1 cellular context compared by ENCODE assay signal in the genomic region with DNA sequence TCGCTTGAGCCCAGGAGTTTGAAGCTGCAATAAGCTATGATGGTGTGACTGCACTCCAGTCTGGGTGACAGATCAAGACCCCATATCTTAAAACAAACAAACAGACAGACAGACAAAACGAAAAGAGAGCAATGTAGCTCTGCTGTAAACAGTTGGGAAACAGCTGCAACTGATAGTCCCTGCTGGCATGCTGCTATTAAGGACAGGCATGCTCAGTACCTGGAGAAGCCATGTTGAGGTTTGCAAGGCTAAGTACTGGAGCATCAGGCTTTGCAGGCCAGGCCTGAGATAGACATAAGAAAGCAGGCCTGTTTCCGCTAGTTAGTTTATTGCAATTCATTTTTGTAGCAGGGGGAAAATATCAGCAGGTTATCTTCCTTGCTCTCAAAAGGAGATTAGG.
TF ChIP-seq lines count a peak whose summit lies in the region.

No MANE protein-coding gene starts in this region.

TF ChIP-seq in GM23338, 12 proteins besides CTCF, POLR2A, EP300 and RAD21 (continued from another document):
- TF ChIP-seq, protein P1, sequence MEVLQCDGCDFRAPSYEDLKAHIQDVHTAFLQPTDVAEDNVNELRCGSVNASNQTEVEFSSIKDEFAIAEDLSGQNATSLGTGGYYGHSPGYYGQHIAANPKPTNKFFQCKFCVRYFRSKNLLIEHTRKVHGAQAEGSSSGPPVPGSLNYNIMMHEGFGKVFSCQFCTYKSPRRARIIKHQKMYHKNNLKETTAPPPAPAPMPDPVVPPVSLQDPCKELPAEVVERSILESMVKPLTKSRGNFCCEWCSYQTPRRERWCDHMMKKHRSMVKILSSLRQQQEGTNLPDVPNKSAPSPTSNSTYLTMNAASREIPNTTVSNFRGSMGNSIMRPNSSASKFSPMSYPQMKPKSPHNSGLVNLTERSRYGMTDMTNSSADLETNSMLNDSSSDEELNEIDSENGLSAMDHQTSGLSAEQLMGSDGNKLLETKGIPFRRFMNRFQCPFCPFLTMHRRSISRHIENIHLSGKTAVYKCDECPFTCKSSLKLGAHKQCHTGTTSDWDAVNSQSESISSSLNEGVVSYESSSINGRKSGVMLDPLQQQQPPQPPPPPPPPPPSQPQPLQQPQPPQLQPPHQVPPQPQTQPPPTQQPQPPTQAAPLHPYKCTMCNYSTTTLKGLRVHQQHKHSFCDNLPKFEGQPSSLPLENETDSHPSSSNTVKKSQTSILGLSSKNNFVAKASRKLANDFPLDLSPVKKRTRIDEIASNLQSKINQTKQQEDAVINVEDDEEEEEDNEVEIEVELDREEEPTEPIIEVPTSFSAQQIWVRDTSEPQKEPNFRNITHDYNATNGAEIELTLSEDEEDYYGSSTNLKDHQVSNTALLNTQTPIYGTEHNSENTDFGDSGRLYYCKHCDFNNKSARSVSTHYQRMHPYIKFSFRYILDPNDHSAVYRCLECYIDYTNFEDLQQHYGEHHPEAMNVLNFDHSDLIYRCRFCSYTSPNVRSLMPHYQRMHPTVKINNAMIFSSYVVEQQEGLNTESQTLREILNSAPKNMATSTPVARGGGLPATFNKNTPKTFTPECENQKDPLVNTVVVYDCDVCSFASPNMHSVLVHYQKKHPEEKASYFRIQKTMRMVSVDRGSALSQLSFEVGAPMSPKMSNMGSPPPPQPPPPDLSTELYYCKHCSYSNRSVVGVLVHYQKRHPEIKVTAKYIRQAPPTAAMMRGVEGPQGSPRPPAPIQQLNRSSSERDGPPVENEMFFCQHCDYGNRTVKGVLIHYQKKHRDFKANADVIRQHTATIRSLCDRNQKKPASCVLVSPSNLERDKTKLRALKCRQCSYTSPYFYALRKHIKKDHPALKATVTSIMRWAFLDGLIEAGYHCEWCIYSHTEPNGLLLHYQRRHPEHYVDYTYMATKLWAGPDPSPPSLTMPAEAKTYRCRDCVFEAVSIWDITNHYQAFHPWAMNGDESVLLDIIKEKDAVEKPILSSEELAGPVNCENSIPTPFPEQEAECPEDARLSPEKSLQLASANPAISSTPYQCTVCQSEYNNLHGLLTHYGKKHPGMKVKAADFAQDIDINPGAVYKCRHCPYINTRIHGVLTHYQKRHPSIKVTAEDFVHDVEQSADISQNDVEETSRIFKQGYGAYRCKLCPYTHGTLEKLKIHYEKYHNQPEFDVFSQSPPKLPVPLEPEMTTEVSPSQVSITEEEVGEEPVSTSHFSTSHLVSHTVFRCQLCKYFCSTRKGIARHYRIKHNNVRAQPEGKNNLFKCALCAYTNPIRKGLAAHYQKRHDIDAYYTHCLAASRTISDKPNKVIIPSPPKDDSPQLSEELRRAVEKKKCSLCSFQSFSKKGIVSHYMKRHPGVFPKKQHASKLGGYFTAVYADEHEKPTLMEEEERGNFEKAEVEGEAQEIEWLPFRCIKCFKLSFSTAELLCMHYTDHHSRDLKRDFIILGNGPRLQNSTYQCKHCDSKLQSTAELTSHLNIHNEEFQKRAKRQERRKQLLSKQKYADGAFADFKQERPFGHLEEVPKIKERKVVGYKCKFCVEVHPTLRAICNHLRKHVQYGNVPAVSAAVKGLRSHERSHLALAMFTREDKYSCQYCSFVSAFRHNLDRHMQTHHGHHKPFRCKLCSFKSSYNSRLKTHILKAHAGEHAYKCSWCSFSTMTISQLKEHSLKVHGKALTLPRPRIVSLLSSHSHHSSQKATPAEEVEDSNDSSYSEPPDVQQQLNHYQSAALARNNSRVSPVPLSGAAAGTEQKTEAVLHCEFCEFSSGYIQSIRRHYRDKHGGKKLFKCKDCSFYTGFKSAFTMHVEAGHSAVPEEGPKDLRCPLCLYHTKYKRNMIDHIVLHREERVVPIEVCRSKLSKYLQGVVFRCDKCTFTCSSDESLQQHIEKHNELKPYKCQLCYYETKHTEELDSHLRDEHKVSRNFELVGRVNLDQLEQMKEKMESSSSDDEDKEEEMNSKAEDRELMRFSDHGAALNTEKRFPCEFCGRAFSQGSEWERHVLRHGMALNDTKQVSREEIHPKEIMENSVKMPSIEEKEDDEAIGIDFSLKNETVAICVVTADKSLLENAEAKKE (CRISPR knock-in tag; IDR thresholded peaks at IDR 0.05) = no peak
- TF ChIP-seq JUNB (IDR thresholded peaks at IDR 0.05; ENCODE audit: unreplicated experiment) (no peak), NANOG (IDR thresholded peaks at IDR 0.05; ENCODE audit: borderline replicate concordance) (no peak), CREB1 (CRISPR knock-in tag; IDR thresholded peaks at IDR 0.05; ENCODE audit: low read depth) (no peak), EZH2 (IDR thresholded peaks at IDR 0.05; ENCODE audit: low read depth, unreplicated experiment) (no peak), ZNF114 (CRISPR knock-in tag; IDR thresholded peaks at IDR 0.05) (no peak), EZH2phosphoT487 (IDR thresholded peaks at IDR 0.05; ENCODE audit: unreplicated experiment) (no peak), STAT1 (IDR thresholded peaks at IDR 0.05; ENCODE audit: unreplicated experiment) (no peak)
- TF ChIP-seq, protein P2, sequence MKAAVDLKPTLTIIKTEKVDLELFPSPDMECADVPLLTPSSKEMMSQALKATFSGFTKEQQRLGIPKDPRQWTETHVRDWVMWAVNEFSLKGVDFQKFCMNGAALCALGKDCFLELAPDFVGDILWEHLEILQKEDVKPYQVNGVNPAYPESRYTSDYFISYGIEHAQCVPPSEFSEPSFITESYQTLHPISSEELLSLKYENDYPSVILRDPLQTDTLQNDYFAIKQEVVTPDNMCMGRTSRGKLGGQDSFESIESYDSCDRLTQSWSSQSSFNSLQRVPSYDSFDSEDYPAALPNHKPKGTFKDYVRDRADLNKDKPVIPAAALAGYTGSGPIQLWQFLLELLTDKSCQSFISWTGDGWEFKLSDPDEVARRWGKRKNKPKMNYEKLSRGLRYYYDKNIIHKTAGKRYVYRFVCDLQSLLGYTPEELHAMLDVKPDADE (IDR thresholded peaks at IDR 0.05) = no peak
